Comparison of ENCODE assay signal across 8 cellular contexts in the genomic region with DNA sequence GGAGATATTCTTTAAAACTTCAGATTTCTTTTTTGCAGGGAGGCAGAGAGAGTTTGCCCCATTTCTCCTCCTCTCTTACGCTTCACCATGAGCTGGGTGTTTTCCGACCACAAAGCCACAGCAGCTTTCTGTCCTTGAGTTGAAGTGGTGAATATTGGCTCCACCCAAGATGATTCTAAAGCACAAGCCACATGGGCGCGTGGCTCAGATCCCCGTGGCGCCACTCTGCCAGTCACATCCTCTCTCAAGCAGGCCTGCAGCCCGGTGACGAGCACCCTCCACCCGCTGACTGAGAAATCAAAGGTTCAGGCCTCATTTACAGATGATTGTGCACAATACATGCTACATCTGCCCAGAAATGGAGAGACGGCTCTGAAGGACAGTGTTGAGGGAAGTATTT. TPM values are rescaled to one million over a fixed set of nuclear protein-coding genes. Genes with fewer than 3 reads are reported as not detected.
A peak's percentile ranks its signal among the peaks of the same experiment; 100 is the strongest.
DNase-seq lines count a peak whose midpoint lies in the region; ATAC-seq and TF ChIP-seq lines count a peak whose summit lies in the region.

No MANE protein-coding gene starts in this region.

- no peaks in the 10 kb centered on the region for H4K20me1 ChIP-seq in smooth muscle cell (ENCODE audit: low read depth)

- DNase-seq in T-helper 1 cell (peak; percentile 39 to 91 (median 59)), adrenal gland (no peak), smooth muscle cell (lab: John Stamatoyannopoulos, UW; ENCODE audit: unreplicated experiment) (no peak)
- DNase-seq in activated effector memory CD4-positive, alpha-beta T cell treated with Interleukin-2 at 50 U/mL for 16 hours = peak; percentile 71
- DNase-seq in stimulated activated CD8-positive, alpha-beta memory T cell treated with anti-CD3 and anti-CD28 coated beads, Interleukin-12 subunit alpha, Interleukin-12 subunit beta, amount 100 ng/mL, for 24 hours (ENCODE audit: extremely low read depth) = peak; percentile 44

- no peak overlapping the region for H3K4me3 ChIP-seq in adrenal gland
- H3K4me3 ChIP-seq in smooth muscle cell = no peak overlapping the region

- H3K27me3 ChIP-seq in adrenal gland (peaks cover 3% of the 10 kb centered on the region), smooth muscle cell (ENCODE audit: low read depth) (peaks cover 8% of the 10 kb centered on the region)

- H3K79me2 ChIP-seq in smooth muscle cell (ENCODE audit: low read depth) = no peaks in the 10 kb centered on the region

- H3K27ac ChIP-seq in adrenal gland = no peak overlapping the region
- H3K27ac ChIP-seq in smooth muscle cell (ENCODE audit: low read depth) = no peak overlapping the region

- H3K36me3 ChIP-seq in adrenal gland (replicated peaks in 1 of 2) = no peaks in the 10 kb centered on the region
- no peaks in the 10 kb centered on the region for H3K36me3 ChIP-seq in smooth muscle cell (ENCODE audit: low read depth)

- ATAC-seq in GM19324 (IDR thresholded peaks at IDR 0.05; ENCODE audit: low FRiP score, unreplicated experiment) (peak; percentile 62), GM21737 (IDR thresholded peaks at IDR 0.05; ENCODE audit: unreplicated experiment) (no peak), HG03135 (IDR thresholded peaks at IDR 0.05; ENCODE audit: unreplicated experiment) (no peak)

- no peak overlapping the region for H3K4me2 ChIP-seq in smooth muscle cell

- H3K9ac ChIP-seq in smooth muscle cell (ENCODE audit: low read depth) = no peak overlapping the region

- H3K9me3 ChIP-seq in adrenal gland (replicated peaks in 1 of 3) (no peaks in the 10 kb centered on the region), smooth muscle cell (replicated peaks; ENCODE audit: low read depth) (no peaks in the 10 kb centered on the region)

- no peaks in the 10 kb centered on the region for H3K4me1 ChIP-seq in adrenal gland (replicated peaks in 1 of 2)
- H3K4me1 ChIP-seq in smooth muscle cell (ENCODE audit: low read depth) = peaks cover 11% of the 10 kb centered on the region

- no peak for TF ChIP-seq CTCF in adrenal gland (IDR thresholded peaks at IDR 0.05)
- no peak for TF ChIP-seq CTCF in smooth muscle cell (IDR thresholded peaks at IDR 0.05; ENCODE audit: borderline replicate concordance, insufficient read depth, poor library complexity, severe bottlenecking)

- intact Hi-C loops in adrenal gland (cut with DNase I) = no loop called here

- H3F3A ChIP-seq in smooth muscle cell (ENCODE audit: low read depth) = no peaks in the 10 kb centered on the region

- no peak overlapping the region for H2AFZ ChIP-seq in smooth muscle cell (ENCODE audit: low read depth)

- TF ChIP-seq POLR2A in adrenal gland (IDR thresholded peaks at IDR 0.05) = no peak

- 78 to 87% (median 82%) methylated on average over 6 to 10 of the region's 10 CpGs for WGBS in adrenal gland, 4 donors
- WGBS in smooth muscle cell (ENCODE audit: low lambda C conversion rate) = 91% methylated on average over 10 of the region's 10 CpGs

RNA-seq across cellular contexts. Expression of a gene that starts 27.6 kb away (rescaled TPM):
- total RNA-seq in adrenal gland (1 to 10 TPM in 5 of 8 donors, under 1 TPM in 3; 0.26 to 8.5 (median 1.0) TPM), smooth muscle cell (4.3 TPM in 2 replicates)
- polyA plus RNA-seq in adrenal gland (1 to 10 TPM in 1 of 3 donors, under 1 TPM in 2; 0.77 to 2.0 (median 0.80) TPM), smooth muscle cell (0.63 and 2.6 TPM in 2 replicates)

Comparison
In these comparisons a context has a peak if more than half of its experiments do, and no peak if none do; other contexts are left out.
1. DNase-seq: peak in T-helper 1 cell (5 of 5), activated effector memory CD4-positive, alpha-beta T cell treated with Interleukin-2 at 50 U/mL for 16 hours (single experiment) and stimulated activated CD8-positive, alpha-beta memory T cell treated with anti-CD3 and anti-CD28 coated beads, Interleukin-12 subunit alpha, Interleukin-12 subunit beta, amount 100 ng/mL, for 24 hours (single experiment); none in adrenal gland (0 of 7) and smooth muscle cell (single experiment).